In genomic region chr3:39262842-39263241, GRCh38 we compare ENCODE assay signal across 25 cellular contexts. TPM values are rescaled to one million over a fixed set of nuclear protein-coding genes. Genes with fewer than 3 reads are reported as not detected.
"Had no signal": no experiment of that assay in that cellular context is flagged by ENCODE, and none has a peak within 500 bp of the region (broad histone marks: within the 10 kb centered on the region; RNA-seq: fewer than 3 reads in every experiment).

No MANE protein-coding gene starts in this region.

- H3K27me3 ChIP-seq: heart right ventricle, neural progenitor cell, tibial artery had no signal

- H3K36me3 ChIP-seq: heart right ventricle, lower lobe of right lung, neural progenitor cell, prostate gland, tibial artery had no signal

- H3K9ac ChIP-seq: neural progenitor cell had no signal

- H3K4me3 Mint-ChIP-seq: activated T-cell treated with anti-CD3 and anti-CD28 coated beads, Interleukin-2, amount 50 U/mL, for 24 hours; activated T-helper 17 cell treated with anti-CD3 and anti-CD28 coated beads, Interleukin-2, amount 50 U/mL, for 72 hours; naive B cell; neural progenitor cell; stimulated activated naive CD8-positive, alpha-beta T cell treated with anti-CD3 and anti-CD28 coated beads, Interleukin-15, amount 100 ng/mL, for 72 hours had no signal

- H2AFZ ChIP-seq: neural progenitor cell had no signal

- H3K27me3 Mint-ChIP-seq: naive B cell had no signal

- H3K4me2 ChIP-seq: neural progenitor cell had no signal

- H3K4me3 ChIP-seq: heart right ventricle, lower lobe of right lung, neural progenitor cell, prostate gland, tibial artery had no signal

- ATAC-seq: activated T-helper 17 cell treated with anti-CD3 and anti-CD28 coated beads, Interleukin-2, amount 50 U/mL, for 72 hours; heart right ventricle; lower lobe of right lung; right cardiac atrium; stimulated activated naive CD8-positive, alpha-beta T cell treated with anti-CD3 and anti-CD28 coated beads, Interleukin-15, amount 100 ng/mL, for 72 hours had no signal

- H3K9me3 Mint-ChIP-seq: naive B cell, neural progenitor cell had no signal

- H3K9me3 ChIP-seq: heart right ventricle, lower lobe of right lung, prostate gland, tibial artery had no signal

- DNase-seq: activated CD4-positive, alpha-beta T cell treated with anti-CD3 and anti-CD28 coated beads for 1 hour; activated CD4-positive, alpha-beta T cell treated with anti-CD3 and anti-CD28 coated beads, Interleukin-2, amount 50 U/mL, for 1 hour; activated CD8-positive, alpha-beta memory T cell treated with anti-CD3 and anti-CD28 coated beads for 24 hours; activated CD8-positive, alpha-beta memory T cell treated with anti-CD3 and anti-CD28 coated beads, Interleukin-2, amount 50 U/mL, for 4 hours; activated naive CD4-positive, alpha-beta T cell; activated T-cell treated with anti-CD3 and anti-CD28 coated beads, Interleukin-2, amount 50 U/mL, for 24 hours; cortex of kidney; effector CD4-positive, alpha-beta T cell; erythroblast; foreskin fibroblast; heart right ventricle; kidney; lower lobe of right lung; mesendoderm; naive B cell; right cardiac atrium; stimulated activated CD4-positive, alpha-beta T cell treated with anti-CD3 and anti-CD28 coated beads, Interleukin-4, amount 100 ng/mL, for 24 hours; stimulated activated naive CD8-positive, alpha-beta T cell treated with anti-CD3 and anti-CD28 coated beads, Interleukin-15, amount 100 ng/mL, for 72 hours; T-helper 9 cell; tibial artery had no signal

- H3K4me1 ChIP-seq: prostate gland had no signal

- H3K27ac Mint-ChIP-seq: activated T-cell treated with anti-CD3 and anti-CD28 coated beads, Interleukin-2, amount 50 U/mL, for 24 hours; activated T-helper 17 cell treated with anti-CD3 and anti-CD28 coated beads, Interleukin-2, amount 50 U/mL, for 72 hours; neural progenitor cell; stimulated activated naive CD8-positive, alpha-beta T cell treated with anti-CD3 and anti-CD28 coated beads, Interleukin-15, amount 100 ng/mL, for 72 hours had no signal

- H3K36me3 Mint-ChIP-seq: naive B cell, neural progenitor cell had no signal

- H3K27ac ChIP-seq: lower lobe of right lung, neural progenitor cell, prostate gland, tibial artery had no signal

- H3K4me1 Mint-ChIP-seq: neural progenitor cell had no signal

RNA-seq across cellular contexts. Expression of gene CX3CR1, which starts 17.0 kb away (rescaled TPM):
- total RNA-seq: osteocyte had no signal
- polyA plus RNA-seq: fibroblast of lung had no signal
